In genomic region chr2:27009716-27010115, GRCh38 we compare ENCODE assay signal across 28 cellular contexts.
"Had no signal": no experiment of that assay in that cellular context is flagged by ENCODE, and none has a peak within 500 bp of the region (broad histone marks: within the 10 kb centered on the region; RNA-seq: fewer than 3 reads in every experiment).

No MANE protein-coding gene starts in this region.

- H3K27ac Mint-ChIP-seq: activated T-helper 17 cell treated with anti-CD3 and anti-CD28 coated beads, Interleukin-2, amount 50 U/mL, for 72 hours; naive thymus-derived CD4-positive, alpha-beta T cell; T-helper 1 cell treated with Interleukin-12 subunit alpha and Interleukin-12 subunit beta and Interleukin-4 antibody, amounts not matched to agents 30 μg/mL and 1 μg/mL, for 36 hours had no signal

- H3K4me1 ChIP-seq: testis, transverse colon had no signal

- H3K9me3 ChIP-seq: body of pancreas, gastroesophageal sphincter, pancreas, right atrium auricular region, spleen, testis, transverse colon had no signal

- ATAC-seq: activated CD4-positive, CD25-positive, alpha-beta regulatory T cell treated with anti-CD3 and anti-CD28 coated beads, Interleukin-2, amount 50 U/mL, for 24 hours; activated naive CD4-positive, alpha-beta T cell treated with anti-CD3 and anti-CD28 coated beads, Interleukin-2, amount 50 U/mL, for 72 hours; activated T-cell treated with anti-CD3 and anti-CD28 coated beads, Interleukin-2, amount 50 U/mL, for 4 hours; activated T-helper 17 cell treated with anti-CD3 and anti-CD28 coated beads, Interleukin-2, amount 50 U/mL, for 72 hours; body of pancreas; gastroesophageal sphincter; left cardiac atrium; naive thymus-derived CD4-positive, alpha-beta T cell; pancreas had no signal

- H3K36me3 ChIP-seq: gastroesophageal sphincter, pancreas, right atrium auricular region, spleen, transverse colon, WERI-Rb-1 had no signal

- H3K27ac ChIP-seq: body of pancreas, coronary artery, dorsolateral prefrontal cortex, gastroesophageal sphincter, hepatocyte, pancreas, right atrium auricular region, spleen, testis, transverse colon, WERI-Rb-1 had no signal

- H3K4me3 Mint-ChIP-seq: activated T-cell treated with anti-CD3 and anti-CD28 coated beads, Interleukin-2, amount 50 U/mL, for 4 hours; activated T-helper 17 cell treated with anti-CD3 and anti-CD28 coated beads, Interleukin-2, amount 50 U/mL, for 72 hours; naive thymus-derived CD4-positive, alpha-beta T cell; T-helper 1 cell treated with Interleukin-12 subunit alpha and Interleukin-12 subunit beta and Interleukin-4 antibody, amounts not matched to agents 30 μg/mL and 1 μg/mL, for 36 hours had no signal

- H3K27me3 ChIP-seq: body of pancreas, dorsolateral prefrontal cortex, gastroesophageal sphincter, hepatocyte, pancreas, right atrium auricular region, spleen, testis, transverse colon had no signal

- H2AFZ ChIP-seq: hepatocyte had no signal

- H3K4me2 ChIP-seq: hepatocyte had no signal

- H3K27me3 Mint-ChIP-seq: activated T-helper 17 cell treated with anti-CD3 and anti-CD28 coated beads, Interleukin-2, amount 50 U/mL, for 72 hours had no signal

- H3K9me3 Mint-ChIP-seq: activated naive CD4-positive, alpha-beta T cell treated with anti-CD3 and anti-CD28 coated beads, Interleukin-2, amount 50 U/mL, for 72 hours; activated T-cell treated with anti-CD3 and anti-CD28 coated beads, Interleukin-2, amount 50 U/mL, for 4 hours; activated T-helper 17 cell treated with anti-CD3 and anti-CD28 coated beads, Interleukin-2, amount 50 U/mL, for 72 hours; naive thymus-derived CD4-positive, alpha-beta T cell; T-helper 1 cell treated with Interleukin-12 subunit alpha and Interleukin-12 subunit beta and Interleukin-4 antibody, amounts not matched to agents 30 μg/mL and 1 μg/mL, for 36 hours had no signal

- H3K4me3 ChIP-seq: body of pancreas, coronary artery, dorsolateral prefrontal cortex, gastroesophageal sphincter, hepatocyte, pancreas, right atrium auricular region, spleen, testis, transverse colon had no signal

- H3K36me3 Mint-ChIP-seq: activated naive CD4-positive, alpha-beta T cell treated with anti-CD3 and anti-CD28 coated beads, Interleukin-2, amount 50 U/mL, for 72 hours; naive thymus-derived CD4-positive, alpha-beta T cell had no signal

- DNase-seq: activated CD4-positive, alpha-beta T cell treated with anti-CD3 and anti-CD28 coated beads for 48 hours; activated CD4-positive, alpha-beta T cell treated with anti-CD3 and anti-CD28 coated beads, Interleukin-2, amount 50 U/mL, for 48 hours; activated CD8-positive, alpha-beta memory T cell treated with anti-CD3 and anti-CD28 coated beads for 24 hours; activated T-cell treated with anti-CD3 and anti-CD28 coated beads, Interleukin-2, amount 50 U/mL, for 4 hours; aorta; body of pancreas; cerebellar nuclear complex; dorsolateral prefrontal cortex; effector memory CD4-positive, alpha-beta T cell; left cardiac atrium; midbrain; naive thymus-derived CD4-positive, alpha-beta T cell; pancreas; spleen; stimulated activated naive CD4-positive, alpha-beta T cell; SW 1271; T1000; testis; transverse colon; WERI-Rb-1 had no signal
